Comparison of ENCODE assay signal across 17 cellular contexts in genomic region chr7:91128574-91129348, GRCh38.
DNase-seq lines count a peak whose midpoint lies in the region; ATAC-seq and TF ChIP-seq lines count a peak whose summit lies in the region.
"Had no signal": no experiment of that assay in that cellular context is flagged by ENCODE, and none has a peak within 500 bp of the region (broad histone marks: within the 10 kb centered on the region; RNA-seq: fewer than 3 reads in every experiment).

No MANE protein-coding gene starts in this region.

- H3K4me3 ChIP-seq in coronary artery: peak overlapping the region; percentile 27
- peak overlapping the region in 1 of 2 donors; percentile 12 for H3K4me3 ChIP-seq in tibial artery
- H3K4me3 ChIP-seq in foreskin fibroblast (ENCODE audit: low read depth in 1 of 2, low read length in 2 of 2): no peak overlapping the region
- no peak overlapping the region for H3K4me3 ChIP-seq in body of pancreas
- H3K4me3 ChIP-seq: GM12878, pancreas, stomach had no signal

- 72 to 75% methylated on average over 6 of the region's 6 CpGs for WGBS in body of pancreas, 2 donors

- TF ChIP-seq POLR2A in body of pancreas (IDR thresholded peaks at IDR 0.05): no peak

- DNase-seq in coronary artery (ENCODE audit: low spot score) (no peak), left kidney (ENCODE audit: low read depth, low spot score) (peak; percentile 39), tibial artery (no peak), NCI-H82 (lab: John Stamatoyannopoulos, UW) (no peak), foreskin fibroblast (no peak), body of pancreas (no peak), occipital lobe (lab: John Stamatoyannopoulos, UW) (no peak)
- DNase-seq: CD4-positive, CD25-positive, alpha-beta regulatory T cell; mesendoderm; NCI-H446 treated with DMSO at 0.1 percent for 48 hours; pancreas; stomach; SW 1271 had no signal

- peak; percentile 75 for ATAC-seq in HG03280 (IDR thresholded peaks at IDR 0.05; ENCODE audit: unreplicated experiment)
- no peak for ATAC-seq in body of pancreas
- ATAC-seq: activated T-helper 17 cell treated with anti-CD3 and anti-CD28 coated beads, Interleukin-2, amount 50 U/mL, for 72 hours; esophagus mucosa; GM12878 had no signal

- H3K4me1 ChIP-seq in tibial artery (peaks cover 0 to 24% (median 2%) of the 10 kb centered on the region in 4 donors), body of pancreas (no peaks in the 10 kb centered on the region)

- H3K27me3 ChIP-seq in tibial artery (no peaks in the 10 kb centered on the region), body of pancreas (no peaks in the 10 kb centered on the region)
- H3K27me3 ChIP-seq: pancreas, stomach had no signal

- H3K36me3 ChIP-seq in tibial artery (no peaks in the 10 kb centered on the region), body of pancreas (replicated peaks in 1 of 2; ENCODE audit: insufficient read depth in 1 of 2, low read depth in 2 of 2) (no peaks in the 10 kb centered on the region)
- H3K36me3 ChIP-seq: pancreas, stomach had no signal

- intact Hi-C loops in tibial artery (cut with DNase I; ENCODE audit: low total_unique reads): no loop called here
- intact Hi-C loops in body of pancreas (cut with DNase I): no loop called here

- H3K9me3 ChIP-seq in tibial artery (no peaks in the 10 kb centered on the region), body of pancreas (no peaks in the 10 kb centered on the region)
- H3K9me3 ChIP-seq: pancreas, stomach had no signal

- no peak for TF ChIP-seq CTCF in coronary artery (IDR thresholded peaks at IDR 0.05)
- no peak for TF ChIP-seq CTCF in tibial artery (IDR thresholded peaks at IDR 0.05)
- no peak for TF ChIP-seq CTCF in foreskin fibroblast (IDR thresholded peaks at IDR 0.05; ENCODE audit: low read depth, low read length)
- no peak for TF ChIP-seq CTCF in body of pancreas (IDR thresholded peaks at IDR 0.05)

- H3K27ac ChIP-seq in coronary artery: no peak overlapping the region
- H3K27ac ChIP-seq in tibial artery: peak overlapping the region; percentile 7 to 50
- H3K27ac ChIP-seq in body of pancreas: peak overlapping the region in 2 of 4 donors; percentile 0 to 1
- H3K27ac ChIP-seq: pancreas, stomach had no signal

Comparison
In these comparisons a context has a peak if more than half of its experiments do, and no peak if none do; other contexts are left out.
1. H3K27ac ChIP-seq: peak in tibial artery (2 of 2); none in coronary artery (0 of 2).